In the genomic region with DNA sequence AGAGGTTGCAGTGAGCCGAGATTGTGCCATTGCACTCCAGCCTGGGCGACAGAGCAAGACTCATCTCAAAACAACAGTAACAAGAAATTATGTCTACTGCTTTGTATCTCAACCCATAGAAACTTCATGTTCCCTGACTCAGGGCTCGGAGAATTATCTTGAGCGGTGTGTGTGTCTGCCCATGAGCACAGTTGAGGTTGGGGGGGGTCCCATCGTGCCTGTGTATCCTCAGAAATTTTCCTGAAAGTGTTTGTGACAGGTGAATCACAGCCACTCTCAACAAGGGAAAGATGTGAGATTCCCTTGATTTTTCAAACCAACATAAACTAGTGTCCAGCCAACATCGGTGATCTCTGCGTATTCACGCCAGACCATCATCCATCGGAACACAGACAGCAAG, we compare ENCODE assay signal across 32 cellular contexts.
"Had no signal": no experiment of that assay in that cellular context is flagged by ENCODE, and none has a peak within 500 bp of the region (broad histone marks: within the 10 kb centered on the region; RNA-seq: fewer than 3 reads in every experiment).

No MANE protein-coding gene starts in this region.

- H3K27ac Mint-ChIP-seq: activated CD4-positive, alpha-beta memory T cell treated with anti-CD3 and anti-CD28 coated beads, Interleukin-2, amount 10 ng/mL, durations not matched to agents 7 days and 5 days; activated CD4-positive, alpha-beta T cell treated with anti-CD3 and anti-CD28 coated beads, Interleukin-2, amount 10 ng/mL, durations not matched to agents 7 days and 5 days; activated naive CD8-positive, alpha-beta T cell; activated T-helper 17 cell treated with anti-CD3 and anti-CD28 coated beads, Interleukin-2, amount 50 U/mL, for 72 hours; effector memory CD8-positive, alpha-beta T cell had no signal

- H3K9me3 ChIP-seq: esophagus muscularis mucosa, gastrocnemius medialis, heart left ventricle had no signal

- H3K4me1 ChIP-seq: esophagus muscularis mucosa, foreskin keratinocyte, gastrocnemius medialis had no signal

- FAIRE-seq: astrocyte, bronchial epithelial cell, colon had no signal

- DNase-seq: activated CD4-positive, alpha-beta memory T cell treated with anti-CD3 and anti-CD28 coated beads, Interleukin-2, amount 10 ng/mL, durations not matched to agents 7 days and 5 days; activated CD4-positive, alpha-beta T cell treated with anti-CD3 and anti-CD28 coated beads for 1 hour; activated CD4-positive, alpha-beta T cell treated with anti-CD3 and anti-CD28 coated beads for 4 hours; activated CD4-positive, alpha-beta T cell treated with anti-CD3 and anti-CD28 coated beads, Interleukin-2, amount 10 ng/mL, durations not matched to agents 7 days and 5 days; activated CD4-positive, alpha-beta T cell treated with anti-CD3 and anti-CD28 coated beads, Interleukin-2, amount 50 U/mL, for 4 hours; activated effector memory CD4-positive, alpha-beta T cell treated with Interleukin-2 at 50 U/mL for 16 hours; activated gamma-delta T cell treated with Interleukin-2 at 50 U/mL for 16 hours; activated naive CD4-positive, alpha-beta T cell treated with anti-CD3 and anti-CD28 coated beads, Interleukin-2, amount 50 U/mL, for 16 hours; activated naive CD4-positive, alpha-beta T cell treated with Interleukin-2 at 50 U/mL for 16 hours; activated T-cell treated with anti-CD3 and anti-CD28 coated beads, Interleukin-2, amount 50 U/mL, for 4 hours; amniotic stem cell; anterior cingulate cortex; brain microvascular endothelial cell; cortex of kidney; dermis blood vessel endothelial cell; effector CD4-positive, alpha-beta T cell; effector memory CD8-positive, alpha-beta T cell; erythroblast; foreskin keratinocyte; gastrocnemius medialis; glutamatergic neuron; heart left ventricle; T-helper 2 cell had no signal

- ATAC-seq: activated T-cell treated with anti-CD3 and anti-CD28 coated beads, Interleukin-2, amount 50 U/mL, for 4 hours; activated T-helper 17 cell treated with anti-CD3 and anti-CD28 coated beads, Interleukin-2, amount 50 U/mL, for 72 hours; effector memory CD8-positive, alpha-beta T cell; foreskin keratinocyte; gastrocnemius medialis; heart left ventricle; WTC11 had no signal

- H3K4me3 ChIP-seq: esophagus muscularis mucosa, gastrocnemius medialis, heart left ventricle had no signal

- H3K27ac ChIP-seq: brain microvascular endothelial cell, esophagus muscularis mucosa, foreskin keratinocyte, gastrocnemius medialis, heart left ventricle, VCaP had no signal

- H3K4me3 Mint-ChIP-seq: activated CD4-positive, alpha-beta memory T cell treated with anti-CD3 and anti-CD28 coated beads, Interleukin-2, amount 10 ng/mL, durations not matched to agents 7 days and 5 days; activated CD4-positive, alpha-beta T cell treated with anti-CD3 and anti-CD28 coated beads, Interleukin-2, amount 10 ng/mL, durations not matched to agents 7 days and 5 days; activated naive CD8-positive, alpha-beta T cell; activated T-cell treated with anti-CD3 and anti-CD28 coated beads, Interleukin-2, amount 50 U/mL, for 4 hours; activated T-helper 17 cell treated with anti-CD3 and anti-CD28 coated beads, Interleukin-2, amount 50 U/mL, for 72 hours; central memory CD8-positive, alpha-beta T cell; effector memory CD8-positive, alpha-beta T cell; WTC11 had no signal

- H3K27me3 Mint-ChIP-seq: activated CD4-positive, alpha-beta memory T cell treated with anti-CD3 and anti-CD28 coated beads, Interleukin-2, amount 10 ng/mL, durations not matched to agents 7 days and 5 days; activated CD4-positive, alpha-beta T cell treated with anti-CD3 and anti-CD28 coated beads, Interleukin-2, amount 10 ng/mL, durations not matched to agents 7 days and 5 days had no signal

- H3K4me1 Mint-ChIP-seq: activated CD4-positive, alpha-beta memory T cell treated with anti-CD3 and anti-CD28 coated beads, Interleukin-2, amount 10 ng/mL, durations not matched to agents 7 days and 5 days; activated CD4-positive, alpha-beta T cell treated with anti-CD3 and anti-CD28 coated beads, Interleukin-2, amount 10 ng/mL, durations not matched to agents 7 days and 5 days; activated T-helper 17 cell treated with anti-CD3 and anti-CD28 coated beads, Interleukin-2, amount 50 U/mL, for 72 hours; central memory CD8-positive, alpha-beta T cell had no signal

- H3K27me3 ChIP-seq: brain microvascular endothelial cell, esophagus muscularis mucosa, foreskin keratinocyte, gastrocnemius medialis, heart left ventricle had no signal

- H3K36me3 Mint-ChIP-seq: activated naive CD8-positive, alpha-beta T cell had no signal

- H3K36me3 ChIP-seq: brain microvascular endothelial cell, esophagus muscularis mucosa, gastrocnemius medialis, heart left ventricle had no signal
